27 cellular contexts compared by ENCODE assay signal in the genomic region with DNA sequence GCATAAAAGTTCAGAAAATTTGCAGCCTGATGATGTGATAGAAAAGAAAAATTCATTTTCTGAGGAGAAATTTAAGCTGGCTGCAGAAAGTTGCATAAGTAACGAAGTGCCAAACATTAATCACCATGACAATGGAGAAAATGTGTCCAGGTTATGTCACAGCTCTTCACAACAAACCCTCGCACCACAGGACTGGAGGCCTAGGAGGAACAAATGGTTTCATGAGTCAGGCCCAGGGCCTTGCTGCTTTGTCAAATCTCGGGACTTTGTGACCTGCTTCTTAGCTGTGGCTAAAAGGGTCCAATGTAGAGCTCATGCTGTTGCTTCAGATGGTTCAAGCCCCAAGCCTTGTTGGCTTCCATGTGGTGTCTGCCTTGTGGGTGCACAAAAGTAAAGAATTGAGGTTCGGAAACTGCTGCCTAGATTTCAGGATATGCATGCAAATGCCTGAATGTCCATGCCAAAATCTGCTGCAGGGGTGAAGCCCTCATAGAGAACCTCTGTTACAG.
"Had no signal": no experiment of that assay in that cellular context is flagged by ENCODE, and none has a peak within 500 bp of the region (broad histone marks: within the 10 kb centered on the region; RNA-seq: fewer than 3 reads in every experiment).

No MANE protein-coding gene starts in this region.

- H3K4me2 ChIP-seq: smooth muscle cell had no signal

- H3K4me3 Mint-ChIP-seq: immature natural killer cell; mesothelial cell of epicardium; naive B cell; natural killer cell treated with Interleukin-12 subunit alpha and Interleukin-12 subunit beta and Interleukin-15 and Interleukin-18, amount 100 ng/mL, for 72 hours; stimulated activated effector memory CD8-positive, alpha-beta T cell treated with anti-CD3 and anti-CD28 coated beads, Interleukin-12 subunit alpha, Interleukin-12 subunit beta, amount 100 ng/mL, for 72 hours; stimulated activated naive CD8-positive, alpha-beta T cell treated with anti-CD3 and anti-CD28 coated beads, Interleukin-15, Interleukin-2, amounts not matched to agents 100 ng/mL and 50 ng/mL, for 24 hours had no signal

- H3K4me1 Mint-ChIP-seq: immature natural killer cell; mesothelial cell of epicardium; naive B cell; stimulated activated effector memory CD8-positive, alpha-beta T cell treated with anti-CD3 and anti-CD28 coated beads, Interleukin-12 subunit alpha, Interleukin-12 subunit beta, amount 100 ng/mL, for 72 hours had no signal

- H3K27me3 Mint-ChIP-seq: naive B cell; natural killer cell treated with Interleukin-12 subunit alpha and Interleukin-12 subunit beta and Interleukin-15 and Interleukin-18, amount 100 ng/mL, for 72 hours; progenitor cell of endocrine pancreas; stimulated activated naive CD8-positive, alpha-beta T cell treated with anti-CD3 and anti-CD28 coated beads, Interleukin-15, Interleukin-2, amounts not matched to agents 100 ng/mL and 50 ng/mL, for 24 hours had no signal

- FAIRE-seq: islet of Langerhans, kidney, urothelium cell line had no signal

- H3K27me3 ChIP-seq: left lung, ovary, right atrium auricular region, suprapubic skin, tibial artery, upper lobe of right lung had no signal

- H3K36me3 ChIP-seq: left lung, lower lobe of right lung, ovary, right atrium auricular region, right lobe of liver, suprapubic skin, thoracic aorta, tibial artery, upper lobe of right lung had no signal

- H3K9me3 ChIP-seq: lower lobe of right lung, ovary, suprapubic skin, thoracic aorta, upper lobe of right lung had no signal

- H3K36me3 Mint-ChIP-seq: immature natural killer cell; mesothelial cell of epicardium; naive B cell; stimulated activated effector memory CD8-positive, alpha-beta T cell treated with anti-CD3 and anti-CD28 coated beads, Interleukin-12 subunit alpha, Interleukin-12 subunit beta, amount 100 ng/mL, for 72 hours had no signal

- H3K27ac Mint-ChIP-seq: immature natural killer cell; mesothelial cell of epicardium; naive B cell; natural killer cell treated with Interleukin-12 subunit alpha and Interleukin-12 subunit beta and Interleukin-15 and Interleukin-18, amount 100 ng/mL, for 72 hours; progenitor cell of endocrine pancreas; stimulated activated effector memory CD8-positive, alpha-beta T cell treated with anti-CD3 and anti-CD28 coated beads, Interleukin-12 subunit alpha, Interleukin-12 subunit beta, amount 100 ng/mL, for 72 hours; stimulated activated naive CD8-positive, alpha-beta T cell treated with anti-CD3 and anti-CD28 coated beads, Interleukin-15, Interleukin-2, amounts not matched to agents 100 ng/mL and 50 ng/mL, for 24 hours had no signal

- H3K4me3 ChIP-seq: left lung, lower lobe of right lung, ovary, right atrium auricular region, right lobe of liver, smooth muscle cell, suprapubic skin, thoracic aorta, tibial artery, upper lobe of right lung had no signal

- H3K27ac ChIP-seq: left lung, lower lobe of right lung, ovary, right atrium auricular region, right lobe of liver, suprapubic skin, thoracic aorta, tibial artery, upper lobe of right lung had no signal

- DNase-seq: hippocampal formation; immature natural killer cell; kidney; left colon; left lung; lower lobe of right lung; mammary epithelial cell; mesenchymal stem cell; naive B cell; ovary; right lobe of liver; stimulated activated CD4-positive, alpha-beta T cell treated with anti-CD3 and anti-CD28 coated beads, Interleukin-4, amount 100 ng/mL, for 24 hours; stimulated activated naive CD4-positive, alpha-beta T cell; tibial artery; trophoblast cell; upper lobe of right lung had no signal

- H3K4me1 ChIP-seq: left lung, lower lobe of right lung, right atrium auricular region, right lobe of liver, suprapubic skin, tibial artery, upper lobe of right lung had no signal

- ATAC-seq: left colon; left lung; lower lobe of right lung; natural killer cell treated with Interleukin-12 subunit alpha and Interleukin-12 subunit beta and Interleukin-15 and Interleukin-18, amount 100 ng/mL, for 72 hours; right lobe of liver; stimulated activated effector memory CD8-positive, alpha-beta T cell treated with anti-CD3 and anti-CD28 coated beads, Interleukin-12 subunit alpha, Interleukin-12 subunit beta, amount 100 ng/mL, for 72 hours; upper lobe of right lung had no signal
